Comparison of ENCODE assay signal across 1 cellular context in the genomic region with DNA sequence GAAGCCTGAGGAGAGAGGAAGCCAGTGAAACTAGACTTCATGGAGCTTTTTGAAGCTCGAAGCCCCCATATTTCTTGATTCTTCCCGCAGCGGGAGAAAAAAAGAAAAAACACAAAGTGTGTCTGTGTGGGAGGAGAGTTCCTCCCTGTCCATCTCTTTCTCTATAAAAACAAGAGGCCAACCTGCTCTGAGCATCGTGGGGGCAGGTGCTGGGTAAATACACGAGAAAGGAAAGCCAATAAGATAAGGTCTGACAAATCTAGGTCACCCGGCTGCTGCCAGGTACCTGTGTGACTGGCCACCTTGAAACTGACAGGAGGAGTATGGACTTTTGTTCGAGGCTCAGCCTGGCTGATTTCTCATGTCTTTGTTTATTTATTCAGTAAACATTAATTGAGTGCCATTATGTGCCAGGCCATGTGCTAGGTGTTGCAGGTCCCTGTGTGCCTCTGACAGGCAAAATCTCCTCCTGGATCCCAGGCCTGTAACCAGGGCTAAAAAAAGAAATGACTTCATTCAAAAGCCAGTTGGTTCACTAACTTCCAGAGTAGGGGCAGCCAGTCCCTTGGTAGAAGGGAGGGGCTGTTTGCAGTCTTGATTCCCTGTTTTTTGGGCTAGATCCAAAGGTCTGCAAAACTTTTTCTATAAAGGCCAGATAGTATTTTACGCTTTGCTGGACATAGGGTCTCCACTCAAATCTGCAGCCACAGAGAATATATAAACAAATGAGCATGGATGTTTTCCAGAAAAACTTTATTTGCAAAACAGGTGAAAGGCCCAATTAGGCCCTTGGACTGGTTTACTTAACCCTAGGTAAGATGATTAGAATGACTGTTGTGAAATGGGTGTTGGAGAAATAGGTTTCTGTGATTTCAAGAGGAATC.
TF ChIP-seq lines count a peak whose summit lies in the region.

No MANE protein-coding gene starts in this region.

TF ChIP-seq in HepG2, 621 proteins besides CTCF, POLR2A, EP300 and RAD21 (continued from another document and continues in another):
- TF ChIP-seq, protein P1, sequence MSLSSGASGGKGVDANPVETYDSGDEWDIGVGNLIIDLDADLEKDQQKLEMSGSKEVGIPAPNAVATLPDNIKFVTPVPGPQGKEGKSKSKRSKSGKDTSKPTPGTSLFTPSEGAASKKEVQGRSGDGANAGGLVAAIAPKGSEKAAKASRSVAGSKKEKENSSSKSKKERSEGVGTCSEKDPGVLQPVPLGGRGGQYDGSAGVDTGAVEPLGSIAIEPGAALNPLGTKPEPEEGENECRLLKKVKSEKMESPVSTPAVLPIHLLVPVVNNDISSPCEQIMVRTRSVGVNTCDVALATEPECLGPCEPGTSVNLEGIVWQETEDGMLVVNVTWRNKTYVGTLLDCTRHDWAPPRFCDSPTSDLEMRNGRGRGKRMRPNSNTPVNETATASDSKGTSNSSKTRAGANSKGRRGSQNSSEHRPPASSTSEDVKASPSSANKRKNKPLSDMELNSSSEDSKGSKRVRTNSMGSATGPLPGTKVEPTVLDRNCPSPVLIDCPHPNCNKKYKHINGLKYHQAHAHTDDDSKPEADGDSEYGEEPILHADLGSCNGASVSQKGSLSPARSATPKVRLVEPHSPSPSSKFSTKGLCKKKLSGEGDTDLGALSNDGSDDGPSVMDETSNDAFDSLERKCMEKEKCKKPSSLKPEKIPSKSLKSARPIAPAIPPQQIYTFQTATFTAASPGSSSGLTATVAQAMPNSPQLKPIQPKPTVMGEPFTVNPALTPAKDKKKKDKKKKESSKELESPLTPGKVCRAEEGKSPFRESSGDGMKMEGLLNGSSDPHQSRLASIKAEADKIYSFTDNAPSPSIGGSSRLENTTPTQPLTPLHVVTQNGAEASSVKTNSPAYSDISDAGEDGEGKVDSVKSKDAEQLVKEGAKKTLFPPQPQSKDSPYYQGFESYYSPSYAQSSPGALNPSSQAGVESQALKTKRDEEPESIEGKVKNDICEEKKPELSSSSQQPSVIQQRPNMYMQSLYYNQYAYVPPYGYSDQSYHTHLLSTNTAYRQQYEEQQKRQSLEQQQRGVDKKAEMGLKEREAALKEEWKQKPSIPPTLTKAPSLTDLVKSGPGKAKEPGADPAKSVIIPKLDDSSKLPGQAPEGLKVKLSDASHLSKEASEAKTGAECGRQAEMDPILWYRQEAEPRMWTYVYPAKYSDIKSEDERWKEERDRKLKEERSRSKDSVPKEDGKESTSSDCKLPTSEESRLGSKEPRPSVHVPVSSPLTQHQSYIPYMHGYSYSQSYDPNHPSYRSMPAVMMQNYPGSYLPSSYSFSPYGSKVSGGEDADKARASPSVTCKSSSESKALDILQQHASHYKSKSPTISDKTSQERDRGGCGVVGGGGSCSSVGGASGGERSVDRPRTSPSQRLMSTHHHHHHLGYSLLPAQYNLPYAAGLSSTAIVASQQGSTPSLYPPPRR (CRISPR knock-in tag; IDR thresholded peaks at IDR 0.05; ENCODE audit: borderline replicate concordance), result peak; percentile 97
- TF ChIP-seq, protein P2, sequence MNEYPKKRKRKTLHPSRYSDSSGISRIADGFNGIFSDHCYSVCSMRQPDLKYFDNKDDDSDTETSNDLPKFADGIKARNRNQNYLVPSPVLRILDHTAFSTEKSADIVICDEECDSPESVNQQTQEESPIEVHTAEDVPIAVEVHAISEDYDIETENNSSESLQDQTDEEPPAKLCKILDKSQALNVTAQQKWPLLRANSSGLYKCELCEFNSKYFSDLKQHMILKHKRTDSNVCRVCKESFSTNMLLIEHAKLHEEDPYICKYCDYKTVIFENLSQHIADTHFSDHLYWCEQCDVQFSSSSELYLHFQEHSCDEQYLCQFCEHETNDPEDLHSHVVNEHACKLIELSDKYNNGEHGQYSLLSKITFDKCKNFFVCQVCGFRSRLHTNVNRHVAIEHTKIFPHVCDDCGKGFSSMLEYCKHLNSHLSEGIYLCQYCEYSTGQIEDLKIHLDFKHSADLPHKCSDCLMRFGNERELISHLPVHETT (CRISPR knock-in tag; conservative IDR thresholded peaks at IDR 0.05), result 0 out of 2 replicates have a peak, but pooled peaks have one; percentile 69
- TF ChIP-seq, protein P3, sequence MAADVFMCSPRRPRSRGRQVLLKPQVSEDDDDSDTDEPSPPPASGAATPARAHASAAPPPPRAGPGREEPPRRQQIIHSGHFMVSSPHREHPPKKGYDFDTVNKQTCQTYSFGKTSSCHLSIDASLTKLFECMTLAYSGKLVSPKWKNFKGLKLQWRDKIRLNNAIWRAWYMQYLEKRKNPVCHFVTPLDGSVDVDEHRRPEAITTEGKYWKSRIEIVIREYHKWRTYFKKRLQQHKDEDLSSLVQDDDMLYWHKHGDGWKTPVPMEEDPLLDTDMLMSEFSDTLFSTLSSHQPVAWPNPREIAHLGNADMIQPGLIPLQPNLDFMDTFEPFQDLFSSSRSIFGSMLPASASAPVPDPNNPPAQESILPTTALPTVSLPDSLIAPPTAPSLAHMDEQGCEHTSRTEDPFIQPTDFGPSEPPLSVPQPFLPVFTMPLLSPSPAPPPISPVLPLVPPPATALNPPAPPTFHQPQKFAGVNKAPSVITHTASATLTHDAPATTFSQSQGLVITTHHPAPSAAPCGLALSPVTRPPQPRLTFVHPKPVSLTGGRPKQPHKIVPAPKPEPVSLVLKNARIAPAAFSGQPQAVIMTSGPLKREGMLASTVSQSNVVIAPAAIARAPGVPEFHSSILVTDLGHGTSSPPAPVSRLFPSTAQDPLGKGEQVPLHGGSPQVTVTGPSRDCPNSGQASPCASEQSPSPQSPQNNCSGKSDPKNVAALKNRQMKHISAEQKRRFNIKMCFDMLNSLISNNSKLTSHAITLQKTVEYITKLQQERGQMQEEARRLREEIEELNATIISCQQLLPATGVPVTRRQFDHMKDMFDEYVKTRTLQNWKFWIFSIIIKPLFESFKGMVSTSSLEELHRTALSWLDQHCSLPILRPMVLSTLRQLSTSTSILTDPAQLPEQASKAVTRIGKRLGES (CRISPR knock-in tag; IDR thresholded peaks at IDR 0.05; ENCODE audit: borderline replicate concordance), result peak; percentile 20; the same call in 1 of the 2 replicates
- TF ChIP-seq ZNF772 (CRISPR knock-in tag; IDR thresholded peaks at IDR 0.05), result no peak; the same call in 1 of the 2 replicates
- TF ChIP-seq, protein P4, sequence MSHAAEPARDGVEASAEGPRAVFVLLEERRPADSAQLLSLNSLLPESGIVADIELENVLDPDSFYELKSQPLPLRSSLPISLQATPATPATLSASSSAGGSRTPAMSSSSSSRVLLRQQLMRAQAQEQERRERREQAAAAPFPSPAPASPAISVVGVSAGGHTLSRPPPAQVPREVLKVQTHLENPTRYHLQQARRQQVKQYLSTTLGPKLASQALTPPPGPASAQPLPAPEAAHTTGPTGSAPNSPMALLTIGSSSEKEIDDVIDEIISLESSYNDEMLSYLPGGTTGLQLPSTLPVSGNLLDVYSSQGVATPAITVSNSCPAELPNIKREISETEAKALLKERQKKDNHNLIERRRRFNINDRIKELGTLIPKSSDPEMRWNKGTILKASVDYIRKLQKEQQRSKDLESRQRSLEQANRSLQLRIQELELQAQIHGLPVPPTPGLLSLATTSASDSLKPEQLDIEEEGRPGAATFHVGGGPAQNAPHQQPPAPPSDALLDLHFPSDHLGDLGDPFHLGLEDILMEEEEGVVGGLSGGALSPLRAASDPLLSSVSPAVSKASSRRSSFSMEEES (CRISPR knock-in tag; IDR thresholded peaks at IDR 0.05), result peak; percentile 96
- TF ChIP-seq, protein P5, sequence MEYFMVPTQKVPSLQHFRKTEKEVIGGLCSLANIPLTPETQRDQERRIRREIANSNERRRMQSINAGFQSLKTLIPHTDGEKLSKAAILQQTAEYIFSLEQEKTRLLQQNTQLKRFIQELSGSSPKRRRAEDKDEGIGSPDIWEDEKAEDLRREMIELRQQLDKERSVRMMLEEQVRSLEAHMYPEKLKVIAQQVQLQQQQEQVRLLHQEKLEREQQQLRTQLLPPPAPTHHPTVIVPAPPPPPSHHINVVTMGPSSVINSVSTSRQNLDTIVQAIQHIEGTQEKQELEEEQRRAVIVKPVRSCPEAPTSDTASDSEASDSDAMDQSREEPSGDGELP (IDR thresholded peaks at IDR 0.05; ENCODE audit: borderline replicate concordance, low read depth), result peak; percentile 69
- peak; percentile 95 for TF ChIP-seq ERF (CRISPR knock-in tag; IDR thresholded peaks at IDR 0.05)
- TF ChIP-seq ZNF253 (CRISPR knock-in tag; IDR thresholded peaks at IDR 0.05; ENCODE audit: borderline replicate concordance), result no peak
- 0 out of 2 replicates have a peak, but pooled peaks have one; percentile 16 for TF ChIP-seq JUND (CRISPR knock-in tag; IDR thresholded peaks at IDR 0.05)
- TF ChIP-seq, protein P6, sequence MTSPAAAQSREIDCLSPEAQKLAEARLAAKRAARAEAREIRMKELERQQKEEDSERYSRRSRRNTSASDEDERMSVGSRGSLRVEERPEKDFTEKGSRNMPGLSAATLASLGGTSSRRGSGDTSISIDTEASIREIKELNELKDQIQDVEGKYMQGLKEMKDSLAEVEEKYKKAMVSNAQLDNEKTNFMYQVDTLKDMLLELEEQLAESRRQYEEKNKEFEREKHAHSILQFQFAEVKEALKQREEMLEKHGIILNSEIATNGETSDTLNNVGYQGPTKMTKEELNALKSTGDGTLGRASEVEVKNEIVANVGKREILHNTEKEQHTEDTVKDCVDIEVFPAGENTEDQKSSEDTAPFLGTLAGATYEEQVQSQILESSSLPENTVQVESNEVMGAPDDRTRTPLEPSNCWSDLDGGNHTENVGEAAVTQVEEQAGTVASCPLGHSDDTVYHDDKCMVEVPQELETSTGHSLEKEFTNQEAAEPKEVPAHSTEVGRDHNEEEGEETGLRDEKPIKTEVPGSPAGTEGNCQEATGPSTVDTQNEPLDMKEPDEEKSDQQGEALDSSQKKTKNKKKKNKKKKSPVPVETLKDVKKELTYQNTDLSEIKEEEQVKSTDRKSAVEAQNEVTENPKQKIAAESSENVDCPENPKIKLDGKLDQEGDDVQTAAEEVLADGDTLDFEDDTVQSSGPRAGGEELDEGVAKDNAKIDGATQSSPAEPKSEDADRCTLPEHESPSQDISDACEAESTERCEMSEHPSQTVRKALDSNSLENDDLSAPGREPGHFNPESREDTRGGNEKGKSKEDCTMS (CRISPR knock-in tag; conservative IDR thresholded peaks at IDR 0.05), result no peak
- TF ChIP-seq NFIB (CRISPR knock-in tag; IDR thresholded peaks at IDR 0.05; ENCODE audit: borderline replicate concordance), result no peak
- no peak for TF ChIP-seq ZNF780A (CRISPR knock-in tag; IDR thresholded peaks at IDR 0.05)
- peak; percentile 94 for TF ChIP-seq MYC (CRISPR knock-in tag; IDR thresholded peaks at IDR 0.05; ENCODE audit: borderline replicate concordance)
- TF ChIP-seq, protein P7, sequence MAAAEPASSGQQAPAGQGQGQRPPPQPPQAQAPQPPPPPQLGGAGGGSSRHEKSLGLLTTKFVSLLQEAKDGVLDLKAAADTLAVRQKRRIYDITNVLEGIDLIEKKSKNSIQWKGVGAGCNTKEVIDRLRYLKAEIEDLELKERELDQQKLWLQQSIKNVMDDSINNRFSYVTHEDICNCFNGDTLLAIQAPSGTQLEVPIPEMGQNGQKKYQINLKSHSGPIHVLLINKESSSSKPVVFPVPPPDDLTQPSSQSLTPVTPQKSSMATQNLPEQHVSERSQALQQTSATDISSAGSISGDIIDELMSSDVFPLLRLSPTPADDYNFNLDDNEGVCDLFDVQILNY (CRISPR knock-in tag; conservative IDR thresholded peaks at IDR 0.05), result no peak
- TF ChIP-seq NR3C1 (CRISPR knock-in tag; IDR thresholded peaks at IDR 0.05), result no peak
- TF ChIP-seq SPEN (CRISPR knock-in tag; IDR thresholded peaks at IDR 0.05; ENCODE audit: low read depth), result peak; percentile 63; the same call in 1 of the 2 replicates
- 0 out of 2 replicates have a peak, but pooled peaks have one; percentile 39 for TF ChIP-seq ZNF333 (CRISPR knock-in tag; IDR thresholded peaks at IDR 0.05; ENCODE audit: borderline replicate concordance)
- peak; percentile 94 for TF ChIP-seq ZNF430 (CRISPR knock-in tag; IDR thresholded peaks at IDR 0.05)
- peak; percentile 31; the same call in 1 of the 2 replicates for TF ChIP-seq ZFP36L1 (CRISPR knock-in tag; IDR thresholded peaks at IDR 0.05)
- no peak for TF ChIP-seq EHMT2 (IDR thresholded peaks at IDR 0.05; ENCODE audit: borderline replicate concordance, low read depth, low read length)
- TF ChIP-seq ZNF674 (CRISPR knock-in tag; IDR thresholded peaks at IDR 0.05; ENCODE audit: low read depth), result no peak
- TF ChIP-seq RXRB (CRISPR knock-in tag; IDR thresholded peaks at IDR 0.05; ENCODE audit: borderline replicate concordance), result peak; percentile 97
- no peak for TF ChIP-seq ZNF777 (CRISPR knock-in tag; IDR thresholded peaks at IDR 0.05)
- TF ChIP-seq SP140L (CRISPR knock-in tag; IDR thresholded peaks at IDR 0.05; ENCODE audit: borderline replicate concordance), result peak; percentile 97; the same call in 1 of the 2 replicates
- TF ChIP-seq, protein P8, sequence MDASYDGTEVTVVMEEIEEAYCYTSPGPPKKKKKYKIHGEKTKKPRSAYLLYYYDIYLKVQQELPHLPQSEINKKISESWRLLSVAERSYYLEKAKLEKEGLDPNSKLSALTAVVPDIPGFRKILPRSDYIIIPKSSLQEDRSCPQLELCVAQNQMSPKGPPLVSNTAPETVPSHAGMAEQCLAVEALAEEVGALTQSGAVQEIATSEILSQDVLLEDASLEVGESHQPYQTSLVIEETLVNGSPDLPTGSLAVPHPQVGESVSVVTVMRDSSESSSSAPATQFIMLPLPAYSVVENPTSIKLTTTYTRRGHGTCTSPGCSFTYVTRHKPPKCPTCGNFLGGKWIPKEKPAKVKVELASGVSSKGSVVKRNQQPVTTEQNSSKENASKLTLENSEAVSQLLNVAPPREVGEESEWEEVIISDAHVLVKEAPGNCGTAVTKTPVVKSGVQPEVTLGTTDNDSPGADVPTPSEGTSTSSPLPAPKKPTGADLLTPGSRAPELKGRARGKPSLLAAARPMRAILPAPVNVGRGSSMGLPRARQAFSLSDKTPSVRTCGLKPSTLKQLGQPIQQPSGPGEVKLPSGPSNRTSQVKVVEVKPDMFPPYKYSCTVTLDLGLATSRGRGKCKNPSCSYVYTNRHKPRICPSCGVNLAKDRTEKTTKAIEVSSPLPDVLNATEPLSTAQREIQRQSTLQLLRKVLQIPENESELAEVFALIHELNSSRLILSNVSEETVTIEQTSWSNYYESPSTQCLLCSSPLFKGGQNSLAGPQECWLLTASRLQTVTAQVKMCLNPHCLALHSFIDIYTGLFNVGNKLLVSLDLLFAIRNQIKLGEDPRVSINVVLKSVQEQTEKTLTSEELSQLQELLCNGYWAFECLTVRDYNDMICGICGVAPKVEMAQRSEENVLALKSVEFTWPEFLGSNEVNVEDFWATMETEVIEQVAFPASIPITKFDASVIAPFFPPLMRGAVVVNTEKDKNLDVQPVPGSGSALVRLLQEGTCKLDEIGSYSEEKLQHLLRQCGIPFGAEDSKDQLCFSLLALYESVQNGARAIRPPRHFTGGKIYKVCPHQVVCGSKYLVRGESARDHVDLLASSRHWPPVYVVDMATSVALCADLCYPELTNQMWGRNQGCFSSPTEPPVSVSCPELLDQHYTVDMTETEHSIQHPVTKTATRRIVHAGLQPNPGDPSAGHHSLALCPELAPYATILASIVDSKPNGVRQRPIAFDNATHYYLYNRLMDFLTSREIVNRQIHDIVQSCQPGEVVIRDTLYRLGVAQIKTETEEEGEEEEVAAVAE (CRISPR knock-in tag; IDR thresholded peaks at IDR 0.05; ENCODE audit: borderline replicate concordance), result peak; percentile 63; the same call in 1 of the 2 replicates
- TF ChIP-seq PHF20 (CRISPR knock-in tag; IDR thresholded peaks at IDR 0.05), result peak; percentile 58; the same call in 1 of the 2 replicates
- no peak for TF ChIP-seq ZNF256 (CRISPR knock-in tag; conservative IDR thresholded peaks at IDR 0.05)
- TF ChIP-seq, protein P9, sequence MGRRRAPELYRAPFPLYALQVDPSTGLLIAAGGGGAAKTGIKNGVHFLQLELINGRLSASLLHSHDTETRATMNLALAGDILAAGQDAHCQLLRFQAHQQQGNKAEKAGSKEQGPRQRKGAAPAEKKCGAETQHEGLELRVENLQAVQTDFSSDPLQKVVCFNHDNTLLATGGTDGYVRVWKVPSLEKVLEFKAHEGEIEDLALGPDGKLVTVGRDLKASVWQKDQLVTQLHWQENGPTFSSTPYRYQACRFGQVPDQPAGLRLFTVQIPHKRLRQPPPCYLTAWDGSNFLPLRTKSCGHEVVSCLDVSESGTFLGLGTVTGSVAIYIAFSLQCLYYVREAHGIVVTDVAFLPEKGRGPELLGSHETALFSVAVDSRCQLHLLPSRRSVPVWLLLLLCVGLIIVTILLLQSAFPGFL (CRISPR knock-in tag; IDR thresholded peaks at IDR 0.05), result 0 out of 2 replicates have a peak, but pooled peaks have one; percentile 24
- peak; percentile 67 for TF ChIP-seq ZBTB42 (CRISPR knock-in tag; IDR thresholded peaks at IDR 0.05)
